In the genomic region with DNA sequence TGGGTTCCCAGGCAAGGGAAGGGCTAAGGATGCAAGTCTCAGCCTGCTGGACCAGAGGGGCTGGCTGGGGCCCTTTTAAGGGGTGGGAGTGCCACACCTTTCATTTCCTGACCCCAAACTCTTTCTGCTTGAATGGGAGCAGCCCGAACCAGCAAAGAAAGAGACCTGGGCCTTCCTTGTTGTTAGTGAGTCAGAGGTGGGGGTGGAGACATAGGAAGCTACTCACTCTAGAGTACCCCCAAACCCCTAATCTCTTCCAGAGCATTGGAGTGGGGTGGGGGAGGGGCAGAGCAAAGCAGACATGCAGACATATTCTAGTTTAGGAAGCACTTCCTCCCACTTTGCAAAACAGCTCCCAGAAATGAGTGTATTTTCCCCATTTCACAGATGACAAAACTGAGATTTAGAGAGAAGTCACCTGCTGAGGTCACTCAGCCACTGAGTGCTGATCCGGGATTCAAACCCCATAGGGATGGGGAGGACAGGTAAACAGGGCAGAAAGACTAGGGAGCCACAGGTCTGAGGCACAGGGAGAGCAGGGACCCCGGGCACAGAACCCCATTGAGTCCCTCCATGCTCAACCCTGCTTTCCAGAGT, we compare ENCODE assay signal across 11 cellular contexts. TPM values are rescaled to one million over a fixed set of nuclear protein-coding genes. Genes with fewer than 3 reads are reported as not detected.
DNase-seq lines count a peak whose midpoint lies in the region; ATAC-seq and FAIRE-seq lines count a peak whose summit lies in the region.
"Had no signal": no experiment of that assay in that cellular context is flagged by ENCODE, and none has a peak within 500 bp of the region (broad histone marks: within the 10 kb centered on the region; RNA-seq: fewer than 3 reads in every experiment).

No MANE protein-coding gene starts in this region.

- POLR2A ChIA-PET in activated CD4-positive, alpha-beta T cell treated with anti-CD3 and anti-CD28 coated beads, Interleukin-2, amount 10 ng/mL, durations not matched to agents 7 days and 5 days (lab: Charles Lee) = interaction anchor here (1.1 kb wide), 1 partner anchor 20 kb away, joined by 4 read pairs; a partner anchor contains a TSS

- no peak for ATAC-seq in central memory CD8-positive, alpha-beta T cell (replicated peaks; ENCODE audit: extremely low read depth, poor library complexity, severe bottlenecking)
- ATAC-seq in GM18502 (IDR thresholded peaks at IDR 0.05; ENCODE audit: poor library complexity, unreplicated experiment) (no peak), GM19395 (IDR thresholded peaks at IDR 0.05; ENCODE audit: unreplicated experiment) (no peak)

- no peak for FAIRE-seq in urothelium cell line (lab: Jason Lieb, UNC)
- FAIRE-seq: RCC 7860 had no signal

- peaks cover 6% of the 10 kb centered on the region for H3K36me3 Mint-ChIP-seq in activated CD4-positive, alpha-beta T cell treated with anti-CD3 and anti-CD28 coated beads, Interleukin-2, amount 10 ng/mL, durations not matched to agents 7 days and 5 days (ENCODE audit: low read depth)
- no peaks in the 10 kb centered on the region for H3K36me3 Mint-ChIP-seq in central memory CD8-positive, alpha-beta T cell (ENCODE audit: insufficient read depth)
- H3K36me3 Mint-ChIP-seq: activated naive CD4-positive, alpha-beta T cell treated with anti-CD3 and anti-CD28 coated beads, Interleukin-2, amount 50 U/mL, for 24 hours had no signal

- peaks cover 69% of the 10 kb centered on the region for H3K4me1 Mint-ChIP-seq in activated CD4-positive, alpha-beta T cell treated with anti-CD3 and anti-CD28 coated beads, Interleukin-2, amount 10 ng/mL, durations not matched to agents 7 days and 5 days
- peaks cover 44% of the 10 kb centered on the region for H3K4me1 Mint-ChIP-seq in central memory CD8-positive, alpha-beta T cell

- H3K27ac Mint-ChIP-seq in activated CD4-positive, alpha-beta T cell treated with anti-CD3 and anti-CD28 coated beads, Interleukin-2, amount 10 ng/mL, durations not matched to agents 7 days and 5 days = peak overlapping the region; percentile 94
- H3K27ac Mint-ChIP-seq in central memory CD8-positive, alpha-beta T cell (ENCODE audit: low read depth) = peak overlapping the region; percentile 79

- H3K27me3 Mint-ChIP-seq in activated CD4-positive, alpha-beta T cell treated with anti-CD3 and anti-CD28 coated beads, Interleukin-2, amount 10 ng/mL, durations not matched to agents 7 days and 5 days = no peaks in the 10 kb centered on the region
- no peaks in the 10 kb centered on the region for H3K27me3 Mint-ChIP-seq in central memory CD8-positive, alpha-beta T cell
- H3K27me3 Mint-ChIP-seq: activated naive CD4-positive, alpha-beta T cell treated with anti-CD3 and anti-CD28 coated beads, Interleukin-2, amount 50 U/mL, for 24 hours had no signal

- no peaks in the 10 kb centered on the region for H3K9me3 Mint-ChIP-seq in activated CD4-positive, alpha-beta T cell treated with anti-CD3 and anti-CD28 coated beads, Interleukin-2, amount 10 ng/mL, durations not matched to agents 7 days and 5 days
- no peaks in the 10 kb centered on the region for H3K9me3 Mint-ChIP-seq in central memory CD8-positive, alpha-beta T cell
- H3K9me3 Mint-ChIP-seq: activated naive CD4-positive, alpha-beta T cell treated with anti-CD3 and anti-CD28 coated beads, Interleukin-2, amount 50 U/mL, for 24 hours had no signal

- CTCF ChIA-PET in activated CD4-positive, alpha-beta T cell treated with anti-CD3 and anti-CD28 coated beads, Interleukin-2, amount 10 ng/mL, durations not matched to agents 7 days and 5 days (lab: Charles Lee) = interaction anchor here (0.5 to 12.3 kb wide), 19 partner anchors 8 to 1087 kb away, joined by 3 to 132 read pairs (median 5); a partner anchor contains a TSS

- peak; percentile 28 for DNase-seq in activated CD4-positive, alpha-beta T cell treated with anti-CD3 and anti-CD28 coated beads, Interleukin-2, amount 10 ng/mL, durations not matched to agents 7 days and 5 days
- no peak for DNase-seq in activated CD4-positive, alpha-beta T cell treated with anti-CD3 and anti-CD28 coated beads for 1 hour
- DNase-seq in NCI-H226 (peak; percentile 4), urothelium cell line (ENCODE audit: low spot score) (no peak)
- no peak for DNase-seq in central memory CD8-positive, alpha-beta T cell (ENCODE audit: low spot score in 2 of 2)
- DNase-seq in stimulated activated CD8-positive, alpha-beta memory T cell treated with anti-CD3 and anti-CD28 coated beads, Interleukin-4, amount 100 ng/mL, for 48 hours = peak; percentile 48

- H3K4me3 Mint-ChIP-seq in activated CD4-positive, alpha-beta T cell treated with anti-CD3 and anti-CD28 coated beads, Interleukin-2, amount 10 ng/mL, durations not matched to agents 7 days and 5 days = no peak overlapping the region
- no peak overlapping the region for H3K4me3 Mint-ChIP-seq in central memory CD8-positive, alpha-beta T cell

RNA-seq across cellular contexts. Expression of a gene that starts 6.0 kb away (rescaled TPM):
- total RNA-seq in activated CD4-positive, alpha-beta T cell treated with anti-CD3 and anti-CD28 coated beads, Interleukin-2, amount 10 ng/mL, durations not matched to agents 7 days and 5 days = 100 to 1,000 TPM; 190 to 194 TPM

RNA-seq across cellular contexts. Expression of a gene that starts 20.3 kb away (rescaled TPM):
- 10 to 100 TPM; 36.2 to 37.7 TPM for total RNA-seq in activated CD4-positive, alpha-beta T cell treated with anti-CD3 and anti-CD28 coated beads, Interleukin-2, amount 10 ng/mL, durations not matched to agents 7 days and 5 days

RNA-seq across cellular contexts. Expression of a gene that starts 51.0 kb away (rescaled TPM):
- total RNA-seq in activated CD4-positive, alpha-beta T cell treated with anti-CD3 and anti-CD28 coated beads, Interleukin-2, amount 10 ng/mL, durations not matched to agents 7 days and 5 days = under 1 TPM; 0.23 to 0.35 TPM
- total RNA-seq: osteocyte had no signal

Comparison
In these comparisons a context has a peak if more than half of its experiments do, and no peak if none do; other contexts are left out.
1. DNase-seq: peak in activated CD4-positive, alpha-beta T cell treated with anti-CD3 and anti-CD28 coated beads, Interleukin-2, amount 10 ng/mL, durations not matched to agents 7 days and 5 days (single experiment), NCI-H226 (single experiment) and stimulated activated CD8-positive, alpha-beta memory T cell treated with anti-CD3 and anti-CD28 coated beads, Interleukin-4, amount 100 ng/mL, for 48 hours (single experiment); none in activated CD4-positive, alpha-beta T cell treated with anti-CD3 and anti-CD28 coated beads for 1 hour (single experiment), central memory CD8-positive, alpha-beta T cell (0 of 2) and urothelium cell line (single experiment).